Comparison of ENCODE assay signal across 8 cellular contexts in genomic region chr7:1044189-1045037, GRCh38. TPM values are rescaled to one million over a fixed set of nuclear protein-coding genes. Genes with fewer than 3 reads are reported as not detected.
DNase-seq lines count a peak whose midpoint lies in the region; TF ChIP-seq lines count a peak whose summit lies in the region.

Gene GPR146, plus strand, starts transcription at chr7:1044546. Its CDS starts 12,970 bp downstream, at chr7:1057516.

- 0 to 1% (median 1%) methylated on average over 19 to 74 of the region's 74 CpGs for WGBS in stomach, 5 donors

- H3K9me3 Mint-ChIP-seq in neural crest cell = no peaks in the 10 kb centered on the region

- in situ Hi-C loops in G401 (cut with HindIII; ENCODE audit: low sequenced_read_pairs) = no loop called here

- H3K36me3 ChIP-seq in stomach = no peaks in the 10 kb centered on the region

- H3K27ac ChIP-seq in stomach = peak within 1 kb of the TSS; percentile 86 to 95 (median 93)

- peak within 1 kb of the TSS; percentile 84 for H3K4me3 Mint-ChIP-seq in neural crest cell

- H3K27me3 ChIP-seq in stomach = no peaks in the 10 kb centered on the region

- peaks cover 75 to 91% (median 84%) of the 10 kb centered on the region in 4 donors for H3K4me1 ChIP-seq in stomach

- peaks cover 2% of the 10 kb centered on the region for H3K27me3 Mint-ChIP-seq in neural crest cell (ENCODE audit: low read depth)

- peak within 1 kb of the TSS; percentile 64 to 78 (median 72) for H3K4me3 ChIP-seq in stomach

- H3K27ac Mint-ChIP-seq in neural crest cell (ENCODE audit: unreplicated experiment) = peak within 1 kb of the TSS; percentile 87

- intact Hi-C loops in stomach (cut with DNase I; ENCODE audit: low total_unique reads) = no loop called here

- H3K4me1 Mint-ChIP-seq in neural crest cell = peaks cover 40% of the 10 kb centered on the region

- H3K36me3 Mint-ChIP-seq in neural crest cell (ENCODE audit: low read depth) = peaks cover 3% of the 10 kb centered on the region

- TF ChIP-seq CTCF in neural crest cell (conservative IDR thresholded peaks at IDR 0.05) (peak; percentile 63), stomach (IDR thresholded peaks at IDR 0.05) (peak in 4 of 7 experiments; percentile 23 to 57 (median 46))

- TF ChIP-seq POLR2A in Raji (IDR thresholded peaks at IDR 0.05; ENCODE audit: insufficient read depth, low read depth, low read length) = peak; percentile 57; the same call in 1 of the 2 replicates
- TF ChIP-seq POLR2A in stomach (IDR thresholded peaks at IDR 0.05) = peak in 1 of 4 donors; percentile 13

- DNase-seq in G401 (ENCODE audit: low spot score) (peak; percentile 95), H4 (ENCODE audit: low spot score) (peak; percentile 100), LoVo (ENCODE audit: low spot score) (peak; percentile 99), fibroblast of the conjunctiva (ENCODE audit: low read depth) (peak; percentile 91), neural crest cell (ENCODE audit: low read depth, low spot score) (peak; percentile 97), stomach (peak; percentile 97)
- peak; percentile 89 for DNase-seq in activated effector memory CD4-positive, alpha-beta T cell treated with Interleukin-2 at 50 U/mL for 16 hours

- no peaks in the 10 kb centered on the region for H3K9me3 ChIP-seq in stomach

- TF ChIP-seq EP300 in stomach (IDR thresholded peaks at IDR 0.05) = no peak

RNA-seq across cellular contexts. Expression of gene GPR146, which starts in this region (rescaled TPM):
- total RNA-seq in G401 (2014; rRNA removed; shearing (Covaris generic)) = 1.2 TPM in 1 of 2 replicates, not detected in the other
- 3.4 and 5.7 TPM in 2 replicates for total RNA-seq in H4 (2014; rRNA removed; shearing (Covaris generic))
- 0.41 TPM in 1 of 2 replicates, not detected in the other for total RNA-seq in neural crest cell
- 10 to 100 TPM in 1 of 5 donors, 1 to 10 TPM in 4; 2.0 to 13.6 (median 4.4) TPM for total RNA-seq in stomach
- 10 to 100 TPM in 2 of 3 donors, 1 to 10 TPM in 1; 6.4 to 14.6 (median 10.8) TPM for polyA plus RNA-seq in stomach

Comparison
In these comparisons a context has a peak if more than half of its experiments do, and no peak if none do; other contexts are left out.
1. Peak in every context shown above with its lines: DNase-seq, H3K4me3 ChIP-seq and H3K27ac ChIP-seq.
2. Peak in DNase-seq in neural crest cell; RNA of the gene not detected or under 1 TPM.